8 cellular contexts compared by ENCODE assay signal in the genomic region with DNA sequence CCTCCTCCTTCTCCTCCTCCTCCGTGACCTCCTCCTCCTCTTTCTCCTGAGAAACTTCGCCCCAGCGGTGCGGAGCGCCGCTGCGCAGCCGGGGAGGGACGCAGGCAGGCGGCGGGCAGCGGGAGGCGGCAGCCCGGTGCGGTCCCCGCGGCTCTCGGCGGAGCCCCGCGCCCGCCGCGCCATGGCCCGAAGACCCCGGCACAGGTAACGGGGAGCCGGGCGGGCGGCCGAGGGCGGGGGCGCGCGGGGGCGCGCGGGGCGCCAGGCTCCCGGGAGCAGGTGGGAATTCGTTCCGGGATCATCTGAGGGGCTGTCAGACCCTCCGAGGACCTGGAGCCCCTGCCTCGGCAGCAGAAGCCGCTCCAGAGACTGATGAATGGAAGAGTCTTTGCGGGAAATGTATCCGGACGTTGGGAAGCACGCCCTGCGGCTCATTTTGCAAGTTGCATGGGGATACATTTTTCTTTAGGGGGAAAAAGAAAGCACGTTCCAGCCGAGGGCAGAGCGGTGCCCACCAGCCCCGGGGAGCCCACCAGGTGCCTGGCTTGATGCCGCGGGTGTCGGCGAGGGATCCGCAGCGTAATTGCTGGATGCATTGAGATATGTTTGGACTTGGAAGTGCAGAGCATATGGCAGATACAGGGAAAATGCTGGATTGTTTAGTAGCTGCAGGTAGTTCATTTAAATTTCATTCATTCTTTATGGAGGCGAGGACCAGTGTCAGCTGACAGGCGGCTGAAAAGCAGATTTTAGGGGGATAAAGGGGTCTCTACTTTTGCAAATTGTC. TPM values are rescaled to one million over a fixed set of nuclear protein-coding genes. Genes with fewer than 3 reads are reported as not detected.
DNase-seq lines count a peak whose midpoint lies in the region; ATAC-seq and TF ChIP-seq lines count a peak whose summit lies in the region.

No MANE protein-coding gene starts in this region.

- DNase-seq in AG09309 (ENCODE audit: low read depth): no peak
- peak; percentile 100 for DNase-seq in NCI-H526 (lab: John Stamatoyannopoulos, UW)
- peak; percentile 42 for DNase-seq in astrocyte of the hippocampus (ENCODE audit: low read depth, low spot score)
- no peak for DNase-seq in kidney epithelial cell (ENCODE audit: low read depth)
- no peak for DNase-seq in stomach
- no peak for DNase-seq in SHP77 treated with DMSO at 0.1 percent for 48 hours (lab: John Stamatoyannopoulos, UW)
- DNase-seq in middle frontal gyrus (ENCODE audit: extremely low spot score, low spot score): no peak

- no peak for TF ChIP-seq CTCF in AG09309 (IDR thresholded peaks at IDR 0.05; ENCODE audit: control insufficient read depth, insufficient read depth, low read depth, low read length, missing control alignments)
- TF ChIP-seq CTCF in kidney epithelial cell (IDR thresholded peaks at IDR 0.05; ENCODE audit: insufficient read depth, low read length, poor library complexity, severe bottlenecking): no peak
- TF ChIP-seq CTCF in stomach (IDR thresholded peaks at IDR 0.05): peak in 1 of 7 experiments; percentile 7

- intact Hi-C loops in stomach (cut with DNase I; ENCODE audit: low total_unique reads): no loop called here

- peak overlapping the region in 2 of 5 donors; percentile 26 to 59 for H3K27ac ChIP-seq in stomach

- TF ChIP-seq EP300 in stomach (IDR thresholded peaks at IDR 0.05): no peak

- ATAC-seq in GM21381 (IDR thresholded peaks at IDR 0.05; ENCODE audit: unreplicated experiment): peak; percentile 2

- no peaks in the 10 kb centered on the region for H3K36me3 ChIP-seq in kidney epithelial cell (ENCODE audit: control insufficient read depth, insufficient read depth, low read length)
- no peaks in the 10 kb centered on the region for H3K36me3 ChIP-seq in stomach

- WGBS in stomach, 5 donors: 0 to 1% (median 0%) methylated on average over 30 to 62 of the region's 62 CpGs

- H3K4me3 ChIP-seq in AG09309 (ENCODE audit: control insufficient read depth, low read depth, low read length) (peak overlapping the region; percentile 48), kidney epithelial cell (ENCODE audit: low read depth, low read length) (peak overlapping the region; percentile 51), stomach (peak overlapping the region; percentile 60 to 75 (median 63))

- TF ChIP-seq POLR2A in stomach (IDR thresholded peaks at IDR 0.05): no peak

- H3K27me3 ChIP-seq in kidney epithelial cell (ENCODE audit: control insufficient read depth, insufficient read depth, low read length) (peaks cover 4% of the 10 kb centered on the region), stomach (peaks cover 0 to 38% (median 0%) of the 10 kb centered on the region in 3 donors)

- peaks cover 26 to 40% (median 38%) of the 10 kb centered on the region in 4 donors for H3K4me1 ChIP-seq in stomach

- no peaks in the 10 kb centered on the region for H3K9me3 ChIP-seq in stomach

RNA-seq across cellular contexts. Expression of a gene that starts 0.4 kb away (rescaled TPM):
- total RNA-seq in kidney epithelial cell (0.62 and 1.7 TPM in 2 replicates), stomach (100 to 1,000 TPM in 1 of 5 donors, 1 to 10 TPM in 2, not detected in 2; 4.2 to 118 (median 8.3) TPM)
- polyA plus RNA-seq in stomach: 1 to 10 TPM in 2 of 3 donors, under 1 TPM in 1; 0.56 to 1.6 (median 1.2) TPM

Comparison
In these comparisons a context has a peak if more than half of its experiments do, and no peak if none do; other contexts are left out.
1. DNase-seq: peak in NCI-H526 (2 of 2) and astrocyte of the hippocampus (single experiment); none in AG09309 (single experiment), kidney epithelial cell (single experiment), stomach (single experiment), SHP77 treated with DMSO at 0.1 percent for 48 hours (single experiment) and middle frontal gyrus (single experiment).
2. Peak in every context shown above with its lines, with median percentiles within 50 percentile points of each other: H3K4me3 ChIP-seq.